ENCODE assay signal across 8 cellular contexts in the genomic region with DNA sequence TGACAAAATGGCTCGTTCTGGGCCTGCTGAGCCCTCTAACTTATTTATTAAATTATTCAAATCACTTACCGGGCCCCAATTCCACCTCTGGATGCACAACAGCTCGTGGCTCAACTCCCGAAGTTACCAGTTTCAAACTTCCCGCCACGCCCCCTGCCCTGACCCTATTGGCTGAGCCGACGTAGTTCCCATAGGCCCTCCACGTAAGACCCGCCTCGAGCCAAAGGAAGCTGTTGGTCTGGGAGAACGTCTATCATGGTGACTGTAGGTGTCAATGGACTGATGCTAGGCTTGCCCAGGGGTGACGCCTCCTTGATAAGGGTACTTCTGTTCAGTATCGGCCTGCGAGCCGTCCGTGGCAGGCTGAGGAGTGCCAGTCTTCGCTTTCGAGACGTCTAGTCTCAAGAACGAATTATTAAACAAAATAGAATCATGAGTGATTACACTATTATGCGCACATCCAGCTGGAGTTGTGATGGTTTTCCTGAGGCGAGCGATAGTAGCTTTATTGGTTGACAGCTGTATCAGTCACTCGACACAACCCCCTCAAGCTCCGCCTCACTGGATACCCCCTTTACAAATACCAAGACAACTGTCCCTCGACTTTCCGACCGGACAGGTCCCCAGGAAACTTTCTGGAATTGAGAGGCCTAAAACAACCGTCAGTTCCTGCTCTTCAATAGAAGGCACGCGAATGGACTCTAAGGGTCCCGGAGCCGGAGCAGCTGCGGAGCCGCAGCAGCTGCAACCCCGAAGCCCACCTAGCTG. TPM values are rescaled to one million over a fixed set of nuclear protein-coding genes. Genes with fewer than 3 reads are reported as not detected.
DNase-seq lines count a peak whose midpoint lies in the region; ATAC-seq lines count a peak whose summit lies in the region.

A gene (minus strand): TSS at position 134 of the 768 bp plus-strand sequence. CDS start 334 bp downstream, outside the sequence.

- peaks cover 35% of the 10 kb centered on the region for H3K36me3 Mint-ChIP-seq in dendritic cell treated with granulocyte-macrophage colony-stimulating factor and Interleukin-4, amounts not matched to agents 40 ng/mL and 50 ng/mL, for 4 days (ENCODE audit: low read depth)

- intact Hi-C loops in dendritic cell treated with granulocyte-macrophage colony-stimulating factor and Interleukin-4, amounts not matched to agents 40 ng/mL and 50 ng/mL, for 4 days (cut with micrococcal nuclease) = no loop called here

- H3K4me3 Mint-ChIP-seq in dendritic cell treated with granulocyte-macrophage colony-stimulating factor and Interleukin-4, amounts not matched to agents 40 ng/mL and 50 ng/mL, for 4 days = peak within 1 kb of the TSS; percentile 87

- ATAC-seq in GM19372 (IDR thresholded peaks at IDR 0.05; ENCODE audit: low read depth, unreplicated experiment) (peak; percentile 42), HG03558 (IDR thresholded peaks at IDR 0.05; ENCODE audit: extremely low read depth, unreplicated experiment) (peak; percentile 41), left lobe of liver (peak; percentile 74)

- peak in 13 of 14 donors; percentile 47 to 94 (median 87) for DNase-seq in C1 segment of cervical spinal cord (lab: John Stamatoyannopoulos, UW)
- peak; percentile 87 for DNase-seq in NCI-H748 treated with DMSO at 0.1 percent for 48 hours (lab: John Stamatoyannopoulos, UW)
- DNase-seq in activated CD4-positive, alpha-beta T cell treated with anti-CD3 and anti-CD28 coated beads, Interleukin-2, amount 50 U/mL, for 24 hours (ENCODE audit: low read depth in 1 of 2, low spot score in 1 of 2) = peak; percentile 76 to 90
- peak; percentile 97 for DNase-seq in left lobe of liver (ENCODE audit: low spot score)
- peak; percentile 87 for DNase-seq in stimulated activated CD4-positive, alpha-beta T cell treated with anti-CD3 and anti-CD28 coated beads, Interleukin-2, amount 100 ng/mL, for 4 hours (ENCODE audit: low read depth)

- H3K9me3 Mint-ChIP-seq in dendritic cell treated with granulocyte-macrophage colony-stimulating factor and Interleukin-4, amounts not matched to agents 40 ng/mL and 50 ng/mL, for 4 days = no peaks in the 10 kb centered on the region

- H3K27ac Mint-ChIP-seq in dendritic cell treated with granulocyte-macrophage colony-stimulating factor and Interleukin-4, amounts not matched to agents 40 ng/mL and 50 ng/mL, for 4 days = peak within 1 kb of the TSS; percentile 91

- peaks cover 41% of the 10 kb centered on the region for H3K4me1 Mint-ChIP-seq in dendritic cell treated with granulocyte-macrophage colony-stimulating factor and Interleukin-4, amounts not matched to agents 40 ng/mL and 50 ng/mL, for 4 days (ENCODE audit: low read depth)

- no peaks in the 10 kb centered on the region for H3K27me3 Mint-ChIP-seq in dendritic cell treated with granulocyte-macrophage colony-stimulating factor and Interleukin-4, amounts not matched to agents 40 ng/mL and 50 ng/mL, for 4 days

RNA-seq across cellular contexts. Expression of the gene that starts here (rescaled TPM):
- total RNA-seq in left lobe of liver = 0.58 TPM

Comparison
In these comparisons a context has a peak if more than half of its experiments do, and no peak if none do; other contexts are left out.
1. Peak in every context shown above with its lines: DNase-seq and ATAC-seq.
2. Peak in DNase-seq and ATAC-seq in left lobe of liver; RNA of the gene not detected or under 1 TPM.